ENCODE assay signal across 8 cellular contexts in the genomic region with DNA sequence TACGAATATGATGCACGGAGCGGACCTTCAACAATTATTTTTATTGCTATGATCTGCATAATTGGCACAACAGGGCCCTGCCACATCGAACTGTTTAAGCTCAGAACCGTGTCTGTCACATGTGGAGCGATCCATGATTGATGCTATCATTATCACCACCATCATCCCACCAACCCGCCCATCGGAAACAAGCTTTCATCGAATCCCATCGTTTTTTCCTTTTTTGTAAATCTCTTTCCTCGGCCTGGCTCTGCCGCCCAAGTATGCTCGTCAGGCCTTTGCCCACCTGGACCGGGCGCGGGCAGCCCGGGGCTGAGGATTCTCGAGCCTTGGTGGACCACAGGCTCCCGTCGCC. TPM values are rescaled to one million over a fixed set of nuclear protein-coding genes. Genes with fewer than 3 reads are reported as not detected.
DNase-seq lines count a peak whose midpoint lies in the region; ATAC-seq and TF ChIP-seq lines count a peak whose summit lies in the region.

No MANE protein-coding gene starts in this region.

- peaks cover 27% of the 10 kb centered on the region for H3K36me3 ChIP-seq in OCI-LY7 (ENCODE audit: insufficient read depth, low read length)

- TF ChIP-seq CTCF in OCI-LY7 (conservative IDR thresholded peaks at IDR 0.05; ENCODE audit: low read length), result no peak
- no peak for TF ChIP-seq CTCF in fibroblast of mammary gland (conservative IDR thresholded peaks at IDR 0.05; ENCODE audit: control insufficient read depth, insufficient read depth, low read depth, low read length)

- peak overlapping the region; percentile 95 for H3K27ac Mint-ChIP-seq in stimulated activated memory B cell treated with anti-CD40 and anti-IgM and Interleukin-4, amounts not matched to agents 10 μg/mL and 1 μg/mL and 100 μg/mL, for 72 hours

- no peaks in the 10 kb centered on the region for H3K9me2 ChIP-seq in OCI-LY7 (ENCODE audit: insufficient read depth, low read length)

- no peaks in the 10 kb centered on the region for H4K20me1 ChIP-seq in OCI-LY7 (ENCODE audit: insufficient read depth, low read length)

- ATAC-seq in stimulated activated memory B cell treated with anti-CD40 and anti-IgM and Interleukin-4, amounts not matched to agents 10 μg/mL and 1 μg/mL and 100 μg/mL, for 72 hours, result peak; percentile 1

- peak overlapping the region; percentile 99 for H3K4me3 Mint-ChIP-seq in stimulated activated memory B cell treated with anti-CD40 and anti-IgM and Interleukin-4, amounts not matched to agents 10 μg/mL and 1 μg/mL and 100 μg/mL, for 72 hours

- H3K36me3 Mint-ChIP-seq in stimulated activated memory B cell treated with anti-CD40 and anti-IgM and Interleukin-4, amounts not matched to agents 10 μg/mL and 1 μg/mL and 100 μg/mL, for 72 hours, result peaks cover 6% of the 10 kb centered on the region

- H3K27ac ChIP-seq in OCI-LY7 (ENCODE audit: low read depth, low read length, poor library complexity, severe bottlenecking), result no peak overlapping the region

- H3K4me3 ChIP-seq in OCI-LY7 (ENCODE audit: low read depth, low read length, poor library complexity, severe bottlenecking), result peak overlapping the region; percentile 85
- peak overlapping the region; percentile 48 for H3K4me3 ChIP-seq in fibroblast of mammary gland (ENCODE audit: control insufficient read depth, low read depth, low read length)

- H3K4me2 ChIP-seq in OCI-LY7 (ENCODE audit: low read length), result peak overlapping the region; percentile 84

- no peaks in the 10 kb centered on the region for H3K9me3 ChIP-seq in OCI-LY7 (ENCODE audit: low read length)

- H3K79me2 ChIP-seq in OCI-LY7 (ENCODE audit: insufficient read depth, low read depth, low read length), result peaks cover 16% of the 10 kb centered on the region

- H3K4me1 Mint-ChIP-seq in stimulated activated memory B cell treated with anti-CD40 and anti-IgM and Interleukin-4, amounts not matched to agents 10 μg/mL and 1 μg/mL and 100 μg/mL, for 72 hours, result peaks cover 23% of the 10 kb centered on the region

- H3K9me3 Mint-ChIP-seq in stimulated activated memory B cell treated with anti-CD40 and anti-IgM and Interleukin-4, amounts not matched to agents 10 μg/mL and 1 μg/mL and 100 μg/mL, for 72 hours, result no peaks in the 10 kb centered on the region

- DNase-seq in NCI-H1694 treated with DMSO at 0.1 percent for 48 hours (lab: John Stamatoyannopoulos, UW) (peak; percentile 49), NCI-H1694 (lab: John Stamatoyannopoulos, UW) (no peak), OCI-LY7 (ENCODE audit: low spot score) (peak; percentile 17), fibroblast of mammary gland (ENCODE audit: low read depth) (no peak), DMS79 (lab: John Stamatoyannopoulos, UW) (no peak), DMS79 treated with DMSO at 0.1 percent for 48 hours (lab: John Stamatoyannopoulos, UW) (no peak), hypothalamus (lab: John Stamatoyannopoulos, UW) (no peak)

- no TSS peak for BruUV-seq in OCI-LY7 (replicated peaks; lab: Mats Ljungman, UMichigan)

- intact Hi-C loops in OCI-LY7 (cut with micrococcal nuclease; ENCODE audit: unreplicated experiment), result loop anchor here (1.0 to 5.0 kb wide), 4 partner anchors 33 to 81 kb away; a partner anchor contains a TSS

- peaks cover 16% of the 10 kb centered on the region for H3K4me1 ChIP-seq in OCI-LY7 (ENCODE audit: insufficient read depth, low read length, poor library complexity, severe bottlenecking)

- H3K27me3 Mint-ChIP-seq in stimulated activated memory B cell treated with anti-CD40 and anti-IgM and Interleukin-4, amounts not matched to agents 10 μg/mL and 1 μg/mL and 100 μg/mL, for 72 hours, result no peaks in the 10 kb centered on the region

- POLR2A ChIA-PET in OCI-LY7 (lab: Charles Lee), result interaction anchor here (0.5 to 1.7 kb wide), 4 partner anchors 35 to 538 kb away, joined by 3 to 6 read pairs (median 4); no protein-coding TSS in a partner anchor

- CTCF ChIA-PET in OCI-LY7 (lab: Charles Lee; ENCODE audit: unreplicated experiment), result no interaction called here

- H2AFZ ChIP-seq in OCI-LY7 (ENCODE audit: low read length), result peak overlapping the region; percentile 83

RNA-seq across cellular contexts. Expression of a gene that starts 0.5 kb away (rescaled TPM):
- total RNA-seq in OCI-LY7 (2014; rRNA removed; shearing (Covaris generic)), result 61.0 and 71.3 TPM in 2 replicates
- total RNA-seq in OCI-LY7 (2022), result 86.2 and 97.3 TPM in 2 replicates

RNA-seq across cellular contexts. Expression of a gene that starts 13.6 kb away (rescaled TPM):
- total RNA-seq in OCI-LY7 (2014; rRNA removed; shearing (Covaris generic)), result 0.16 TPM in 1 of 2 replicates, not detected in the other
- 0.20 TPM in 1 of 2 replicates, not detected in the other for total RNA-seq in OCI-LY7 (2022)

RNA-seq across cellular contexts. Expression of a gene that starts 45.8 kb away (rescaled TPM):
- total RNA-seq in OCI-LY7 (2014; rRNA removed; shearing (Covaris generic)), result 18.7 and 23.3 TPM in 2 replicates
- total RNA-seq in OCI-LY7 (2022), result 44.0 and 48.3 TPM in 2 replicates

RNA-seq across cellular contexts. Expression of a gene that starts 45.9 kb away (rescaled TPM):
- total RNA-seq in OCI-LY7 (2014; rRNA removed; shearing (Covaris generic)), result 2.5 and 4.5 TPM in 2 replicates
- 7.1 and 7.2 TPM in 2 replicates for total RNA-seq in OCI-LY7 (2022)

RNA-seq across cellular contexts. Expression of a gene that starts 54.3 kb away (rescaled TPM):
- total RNA-seq in OCI-LY7 (2014; rRNA removed; shearing (Covaris generic)), result 3.5 and 4.4 TPM in 2 replicates
- 13.8 and 17.4 TPM in 2 replicates for total RNA-seq in OCI-LY7 (2022)

Comparison
In these comparisons a context has a peak if more than half of its experiments do, and no peak if none do; other contexts are left out.
1. DNase-seq: peak in NCI-H1694 treated with DMSO at 0.1 percent for 48 hours (single experiment) and OCI-LY7 (single experiment); none in NCI-H1694 (single experiment), fibroblast of mammary gland (single experiment), DMS79 (single experiment), DMS79 treated with DMSO at 0.1 percent for 48 hours (single experiment) and hypothalamus (0 of 51).